In genomic region chr17:29292071-29292991, GRCh38 we compare ENCODE assay signal across 8 cellular contexts. TPM values are rescaled to one million over a fixed set of nuclear protein-coding genes. Genes with fewer than 3 reads are reported as not detected.
DNase-seq lines count a peak whose midpoint lies in the region; ATAC-seq lines count a peak whose summit lies in the region.

No MANE protein-coding gene starts in this region.

- no peak for ATAC-seq in GM21515 (IDR thresholded peaks at IDR 0.05; ENCODE audit: unreplicated experiment)

- DNase-seq in NCI-H524 (lab: John Stamatoyannopoulos, UW): peak; percentile 59 to 72
- DNase-seq in NCI-H524 treated with DMSO at 0.1 percent for 48 hours (lab: John Stamatoyannopoulos, UW): no peak
- DNase-seq in NCI-H1694 (lab: John Stamatoyannopoulos, UW): peak; percentile 27
- peak; percentile 19 to 42 for DNase-seq in activated CD8-positive, alpha-beta memory T cell treated with anti-CD3 and anti-CD28 coated beads for 1 hour (ENCODE audit: extremely low read depth in 1 of 2, low read depth in 1 of 2)
- DNase-seq in effector CD8-positive, alpha-beta T cell (lab: John Stamatoyannopoulos, UW): peak; percentile 46
- peak; percentile 53 to 59 for DNase-seq in lung microvascular endothelial cell (ENCODE audit: low read depth in 2 of 2)
- peak; percentile 11 to 28 (median 23) for DNase-seq in stimulated activated CD4-positive, alpha-beta T cell treated with anti-CD3 and anti-CD28 coated beads, TNF-alpha, amount 100 ng/mL, for 48 hours (ENCODE audit: low read depth in 3 of 3)

RNA-seq across cellular contexts. Expression of gene NUFIP2, which starts 1.6 kb away (rescaled TPM):
- total RNA-seq in lung microvascular endothelial cell: 20.9 and 30.2 TPM in 2 replicates

RNA-seq across cellular contexts. Expression of gene CRYBA1, which starts 45.7 kb away (rescaled TPM):
- not detected in 2 replicates for total RNA-seq in lung microvascular endothelial cell
